ENCODE assay signal across 29 cellular contexts in the genomic region with DNA sequence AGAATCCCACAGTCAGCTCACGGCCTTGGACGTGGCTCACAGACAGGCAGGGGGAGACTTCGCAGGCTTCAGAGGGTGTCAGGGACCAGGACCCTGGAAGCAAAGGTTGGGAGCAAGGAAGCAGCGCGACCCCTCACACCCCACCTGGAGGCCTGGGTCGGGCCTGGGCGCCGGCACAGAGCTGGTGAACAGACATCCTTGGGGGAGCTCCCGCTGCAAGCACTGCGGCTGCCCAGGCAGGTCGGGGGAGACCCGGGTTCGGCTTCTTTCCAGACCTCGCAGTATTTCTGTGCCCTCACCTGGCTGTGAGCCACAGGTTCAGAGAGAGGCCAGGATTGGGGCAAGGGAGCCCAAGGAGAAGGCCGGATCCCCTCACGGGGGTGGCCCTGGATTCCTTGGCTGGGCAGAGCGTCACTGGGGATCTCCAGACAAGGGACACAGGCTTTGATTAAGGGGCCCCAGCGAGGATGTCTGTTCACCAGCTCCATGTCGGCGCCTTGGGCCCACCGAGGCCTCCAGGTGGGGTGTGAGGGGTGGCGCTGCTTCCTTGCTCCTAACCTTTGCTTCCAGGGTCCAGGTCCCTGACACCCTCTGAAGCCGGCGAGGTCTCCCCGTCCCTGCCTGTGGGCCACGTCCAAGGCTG. TPM values are rescaled to one million over a fixed set of nuclear protein-coding genes. Genes with fewer than 3 reads are reported as not detected.
DNase-seq lines count a peak whose midpoint lies in the region; ATAC-seq and TF ChIP-seq lines count a peak whose summit lies in the region.
"Had no signal": no experiment of that assay in that cellular context is flagged by ENCODE, and none has a peak within 500 bp of the region (broad histone marks: within the 10 kb centered on the region; RNA-seq: fewer than 3 reads in every experiment).

No MANE protein-coding gene starts in this region.

- peak overlapping the region; percentile 35 for H3K4me3 ChIP-seq in H7 (ENCODE audit: insufficient read depth, low read depth, low read length)
- H3K4me3 ChIP-seq in SK-N-MC = no peak overlapping the region
- H3K4me3 ChIP-seq in iPS-18a (ENCODE audit: low read length) = peak overlapping the region; percentile 17
- H3K4me3 ChIP-seq in osteoblast (ENCODE audit: insufficient read depth, low read length) = no peak overlapping the region
- H3K4me3 ChIP-seq: MG63, prostate gland, right lobe of liver, stomach, thyroid gland had no signal

- peaks cover 12% of the 10 kb centered on the region for H3K27me3 ChIP-seq in H7 (ENCODE audit: control insufficient read depth, insufficient read depth, low read length)
- no peaks in the 10 kb centered on the region for H3K27me3 ChIP-seq in iPS-18a (ENCODE audit: control insufficient read depth, insufficient read depth, low read length)
- H3K27me3 ChIP-seq in osteoblast (ENCODE audit: insufficient read depth, low read length) = peaks cover 10% of the 10 kb centered on the region
- H3K27me3 ChIP-seq: MG63, right lobe of liver, thyroid gland had no signal

- H3K79me2 ChIP-seq in osteoblast (ENCODE audit: insufficient read depth, low read length) = no peaks in the 10 kb centered on the region

- no peaks in the 10 kb centered on the region for H4K20me1 ChIP-seq in osteoblast (ENCODE audit: insufficient read depth, low read length)

- H2AFZ ChIP-seq in osteoblast (ENCODE audit: low read length) = no peak overlapping the region

- H3K9me3 ChIP-seq in SK-N-MC (ENCODE audit: low read depth, low read length) (no peaks in the 10 kb centered on the region), iPS-18a (ENCODE audit: control insufficient read depth, low read depth, low read length) (no peaks in the 10 kb centered on the region), osteoblast (ENCODE audit: low read depth, low read length) (no peaks in the 10 kb centered on the region)
- H3K9me3 ChIP-seq: BE2C, MG63, prostate gland, right lobe of liver, stomach, thyroid gland had no signal

- DNase-seq in H7 (peak; percentile 83), SK-N-MC (ENCODE audit: low read depth, low spot score) (no peak), osteoblast (ENCODE audit: insufficient read length, low spot score, missing footprints) (peak; percentile 79), kidney glomerular epithelial cell (lab: John Stamatoyannopoulos, UW) (no peak)
- DNase-seq in activated naive CD4-positive, alpha-beta T cell treated with Interleukin-2 at 50 U/mL for 16 hours = no peak
- DNase-seq: activated CD4-positive, alpha-beta T cell treated with anti-CD3 and anti-CD28 coated beads, Interleukin-2, amount 50 U/mL, for 48 hours; activated naive CD8-positive, alpha-beta T cell treated with anti-CD3 and anti-CD28 coated beads for 36 hours; BE2C; EL; MG63; NCI-H1105; NCI-H1930; right lobe of liver; stimulated activated CD4-positive, alpha-beta T cell treated with anti-CD3 and anti-CD28 coated beads, Interleukin-2, amount 100 ng/mL, for 48 hours; stomach; thyroid gland had no signal

- ATAC-seq in GM19023 (IDR thresholded peaks at IDR 0.05; ENCODE audit: unreplicated experiment) = no peak
- ATAC-seq: HCT116, SK-N-SH treated with all-trans-retinoic acid at 6 μM for 48 hours had no signal

- H3K27ac ChIP-seq in SK-N-MC (peak overlapping the region; percentile 16), iPS-18a (ENCODE audit: low read length) (no peak overlapping the region), osteoblast (ENCODE audit: low read depth, low read length) (no peak overlapping the region)
- H3K27ac ChIP-seq: KMS-11, prostate gland, right lobe of liver, stomach, thyroid gland had no signal

- no peak for TF ChIP-seq CTCF in osteoblast (IDR thresholded peaks at IDR 0.05; ENCODE audit: extremely low read depth, low read depth, low read length)

- H3K36me3 ChIP-seq in H7 (replicated peaks; ENCODE audit: control insufficient read depth, insufficient read depth, low read length) (no peaks in the 10 kb centered on the region), SK-N-MC (ENCODE audit: insufficient read depth, low read length) (peaks cover 31% of the 10 kb centered on the region), iPS-18a (ENCODE audit: control insufficient read depth, low read depth, low read length) (no peaks in the 10 kb centered on the region), osteoblast (ENCODE audit: insufficient read depth, low read length) (no peaks in the 10 kb centered on the region)
- H3K36me3 ChIP-seq: BE2C, MG63, prostate gland, right lobe of liver, stomach, thyroid gland had no signal

- H3K4me2 ChIP-seq in osteoblast (ENCODE audit: insufficient read depth, low read length) = no peak overlapping the region
- H3K4me2 ChIP-seq: KMS-11 had no signal

- peaks cover 24% of the 10 kb centered on the region for H3K4me1 ChIP-seq in iPS-18a (ENCODE audit: control insufficient read depth, low read depth, low read length)
- no peaks in the 10 kb centered on the region for H3K4me1 ChIP-seq in osteoblast (ENCODE audit: insufficient read depth, low read length)
- H3K4me1 ChIP-seq: BE2C, prostate gland, right lobe of liver, stomach, thyroid gland had no signal

- H3K9ac ChIP-seq in SK-N-MC (ENCODE audit: insufficient read length) (no peak overlapping the region), iPS-18a (ENCODE audit: low read length) (no peak overlapping the region)
- H3K9ac ChIP-seq: KMS-11 had no signal

RNA-seq across cellular contexts. Expression of a gene that starts 37.9 kb away (rescaled TPM):
- 1.0 and 1.8 TPM in 2 replicates for total RNA-seq in H7 (2014; rRNA removed; shearing (Covaris generic))
- not detected in 2 replicates for total RNA-seq in osteoblast
- total RNA-seq: activated naive CD8-positive, alpha-beta T cell treated with anti-CD3 and anti-CD28 coated beads for 36 hours; activated T-helper 2 cell treated with anti-CD3 and anti-CD28 coated beads, Interferon-gamma antibody, Interleukin-2, Interleukin-4, amounts not matched to agents 10 μg/mL and 5 μg/mL and 100 μg/mL, durations not matched to agents 14 hours and 24 hours and 36 hours; aorta; bronchial epithelial cell; CD8-positive, alpha-beta memory T cell; endothelial cell of umbilical vein; right lobe of liver had no signal

RNA-seq across cellular contexts. Expression of a gene that starts 52.3 kb away (rescaled TPM):
- total RNA-seq in H7 (2014; rRNA removed; shearing (Covaris generic)) = not detected in 2 replicates
- not detected in 2 replicates for total RNA-seq in osteoblast
- total RNA-seq: activated naive CD8-positive, alpha-beta T cell treated with anti-CD3 and anti-CD28 coated beads for 36 hours; activated T-helper 2 cell treated with anti-CD3 and anti-CD28 coated beads, Interferon-gamma antibody, Interleukin-2, Interleukin-4, amounts not matched to agents 10 μg/mL and 5 μg/mL and 100 μg/mL, durations not matched to agents 14 hours and 24 hours and 36 hours; aorta; bronchial epithelial cell; CD8-positive, alpha-beta memory T cell; endothelial cell of umbilical vein; lung microvascular endothelial cell; mucosa of gallbladder; prostate gland; right lobe of liver; stomach; thyroid gland had no signal

RNA-seq across cellular contexts. Expression of a gene that starts 52.4 kb away (rescaled TPM):
- total RNA-seq in H7 (2014; rRNA removed; shearing (Covaris generic)) = 66.4 and 76.8 TPM in 2 replicates
- 75.3 and 94.3 TPM in 2 replicates for total RNA-seq in osteoblast

Comparison
In these comparisons a context has a peak if more than half of its experiments do, and no peak if none do; other contexts are left out.
1. DNase-seq: peak in H7 (single experiment) and osteoblast (single experiment); none in SK-N-MC (single experiment), activated naive CD4-positive, alpha-beta T cell treated with Interleukin-2 at 50 U/mL for 16 hours (single experiment) and kidney glomerular epithelial cell (single experiment).
2. H3K4me3 ChIP-seq: peak in H7 (single experiment) and iPS-18a (single experiment); none in SK-N-MC (single experiment) and osteoblast (single experiment).